22 cellular contexts compared by ENCODE assay signal in genomic region chr2:159218389-159218788, GRCh38.
DNase-seq lines count a peak whose midpoint lies in the region; ATAC-seq and TF ChIP-seq lines count a peak whose summit lies in the region.
"Had no signal": no experiment of that assay in that cellular context is flagged by ENCODE, and none has a peak within 500 bp of the region (broad histone marks: within the 10 kb centered on the region; RNA-seq: fewer than 3 reads in every experiment).

No MANE protein-coding gene starts in this region.

- peak; percentile 4 for DNase-seq in activated CD8-positive, alpha-beta memory T cell treated with anti-CD3 and anti-CD28 coated beads for 24 hours
- DNase-seq in activated CD8-positive, alpha-beta memory T cell treated with anti-CD3 and anti-CD28 coated beads, Interleukin-2, amount 10 ng/mL, durations not matched to agents 7 days and 5 days = no peak
- DNase-seq in ecto neural progenitor cell (ENCODE audit: low spot score) = peak; percentile 19
- no peak for DNase-seq in mesothelial cell of epicardium (ENCODE audit: low spot score in 2 of 2, unreplicated experiment in 2 of 2)
- DNase-seq in substantia nigra (lab: John Stamatoyannopoulos, UW) = no peak
- no peak for DNase-seq in GM19240 (ENCODE audit: insufficient read length, low spot score)
- DNase-seq in GDM1 (lab: John Stamatoyannopoulos, UW) = no peak
- DNase-seq: 8988T; ACHN; AML-193; BE2C; CD4-positive, alpha-beta T cell; CD8-positive, alpha-beta memory T cell; DMS 273 treated with DMSO at 0.1 percent for 48 hours; DMS79; EL; GF-D8; GOT3 had no signal

- H3K9me3 Mint-ChIP-seq in activated CD8-positive, alpha-beta memory T cell treated with anti-CD3 and anti-CD28 coated beads, Interleukin-2, amount 10 ng/mL, durations not matched to agents 7 days and 5 days (ENCODE audit: low read depth) = no peaks in the 10 kb centered on the region
- peaks cover 4% of the 10 kb centered on the region for H3K9me3 Mint-ChIP-seq in mesothelial cell of epicardium
- H3K9me3 Mint-ChIP-seq: CD4-positive, alpha-beta T cell; CD8-positive, alpha-beta memory T cell had no signal

- ATAC-seq in activated CD8-positive, alpha-beta memory T cell treated with anti-CD3 and anti-CD28 coated beads, Interleukin-2, amount 10 ng/mL, durations not matched to agents 7 days and 5 days = no peak
- no peak for ATAC-seq in HG02759 (IDR thresholded peaks at IDR 0.05; ENCODE audit: unreplicated experiment)
- ATAC-seq: A549 had no signal

- H3K27me3 Mint-ChIP-seq in activated CD8-positive, alpha-beta memory T cell treated with anti-CD3 and anti-CD28 coated beads, Interleukin-2, amount 10 ng/mL, durations not matched to agents 7 days and 5 days = no peaks in the 10 kb centered on the region
- H3K27me3 Mint-ChIP-seq in mesothelial cell of epicardium (ENCODE audit: low read depth) = no peaks in the 10 kb centered on the region
- H3K27me3 Mint-ChIP-seq: CD4-positive, alpha-beta T cell had no signal

- CTCF ChIA-PET in activated CD8-positive, alpha-beta memory T cell treated with anti-CD3 and anti-CD28 coated beads, Interleukin-2, amount 10 ng/mL, durations not matched to agents 7 days and 5 days (lab: Charles Lee) = no interaction called here

- TF ChIP-seq CTCF in mesothelial cell of epicardium (IDR thresholded peaks at IDR 0.05; ENCODE audit: unreplicated experiment) = no peak

- peak overlapping the region; percentile 19 for H3K27ac ChIP-seq in substantia nigra (ENCODE audit: low read depth, low read length, poor library complexity, severe bottlenecking)
- H3K27ac ChIP-seq: A549; BLaER1 treated with 17β-estradiol and CSF1 and Interleukin-3, amounts not matched to agents 10 nM and 100 nM had no signal

- no peak overlapping the region for H3K4me3 Mint-ChIP-seq in activated CD8-positive, alpha-beta memory T cell treated with anti-CD3 and anti-CD28 coated beads, Interleukin-2, amount 10 ng/mL, durations not matched to agents 7 days and 5 days
- H3K4me3 Mint-ChIP-seq in mesothelial cell of epicardium = no peak overlapping the region
- H3K4me3 Mint-ChIP-seq: CD14-positive monocyte; CD4-positive, alpha-beta T cell; CD8-positive, alpha-beta memory T cell had no signal

- no peak overlapping the region for H3K27ac Mint-ChIP-seq in activated CD8-positive, alpha-beta memory T cell treated with anti-CD3 and anti-CD28 coated beads, Interleukin-2, amount 10 ng/mL, durations not matched to agents 7 days and 5 days
- peak overlapping the region; percentile 12 for H3K27ac Mint-ChIP-seq in mesothelial cell of epicardium
- H3K27ac Mint-ChIP-seq: CD14-positive monocyte; CD4-positive, alpha-beta T cell; CD8-positive, alpha-beta memory T cell had no signal

- no peaks in the 10 kb centered on the region for H3K36me3 Mint-ChIP-seq in activated CD8-positive, alpha-beta memory T cell treated with anti-CD3 and anti-CD28 coated beads, Interleukin-2, amount 10 ng/mL, durations not matched to agents 7 days and 5 days
- H3K36me3 Mint-ChIP-seq in mesothelial cell of epicardium = peaks cover 68% of the 10 kb centered on the region
- H3K36me3 Mint-ChIP-seq: CD14-positive monocyte had no signal

- no peaks in the 10 kb centered on the region for H3K4me1 Mint-ChIP-seq in activated CD8-positive, alpha-beta memory T cell treated with anti-CD3 and anti-CD28 coated beads, Interleukin-2, amount 10 ng/mL, durations not matched to agents 7 days and 5 days
- peaks cover 3% of the 10 kb centered on the region for H3K4me1 Mint-ChIP-seq in mesothelial cell of epicardium
- H3K4me1 Mint-ChIP-seq: CD14-positive monocyte had no signal

Comparison
In these comparisons a context has a peak if more than half of its experiments do, and no peak if none do; other contexts are left out.
1. DNase-seq: peak in activated CD8-positive, alpha-beta memory T cell treated with anti-CD3 and anti-CD28 coated beads for 24 hours (single experiment) and ecto neural progenitor cell (single experiment); none in activated CD8-positive, alpha-beta memory T cell treated with anti-CD3 and anti-CD28 coated beads, Interleukin-2, amount 10 ng/mL, durations not matched to agents 7 days and 5 days (single experiment), mesothelial cell of epicardium (0 of 2), substantia nigra (0 of 49), GM19240 (single experiment) and GDM1 (single experiment).